Comparison of ENCODE assay signal across 1 cellular context in genomic region chr5:139636975-139637408, GRCh38.
TF ChIP-seq lines count a peak whose summit lies in the region.

No MANE protein-coding gene starts in this region.

TF ChIP-seq in K562, 482 proteins besides CTCF, POLR2A, EP300 and RAD21 (continued from another document and continues in another):
- TF ChIP-seq GABPA (tag; conservative IDR thresholded peaks at IDR 0.05; ENCODE audit: low read depth), result no peak
- peak; percentile 98 for TF ChIP-seq ZNF740 (CRISPR knock-in tag; IDR thresholded peaks at IDR 0.05)
- TF ChIP-seq ZNF740 (tag; IDR thresholded peaks at IDR 0.05), result no peak
- TF ChIP-seq PREB (CRISPR knock-in tag; IDR thresholded peaks at IDR 0.05), result no peak
- no peak for TF ChIP-seq TFAM (CRISPR knock-in tag; conservative IDR thresholded peaks at IDR 0.05)
- no peak for TF ChIP-seq MTA1 (IDR thresholded peaks at IDR 0.05; ENCODE audit: borderline replicate concordance)
- no peak for TF ChIP-seq UBTF (IDR thresholded peaks at IDR 0.05; ENCODE audit: borderline replicate concordance in 1 of 2, low read depth in 2 of 2, low read length in 2 of 2)
- TF ChIP-seq TCFL5 (CRISPR knock-in tag; conservative IDR thresholded peaks at IDR 0.05), result no peak
- no peak for TF ChIP-seq ELK3 (CRISPR knock-in tag; IDR thresholded peaks at IDR 0.05)
- peak; percentile 2 for TF ChIP-seq ZFP36 (IDR thresholded peaks at IDR 0.05; ENCODE audit: low read depth, low read length, partially characterized antibody)
- no peak for TF ChIP-seq ZBTB8A (IDR thresholded peaks at IDR 0.05; ENCODE audit: partially characterized antibody)
- TF ChIP-seq MNT (conservative IDR thresholded peaks at IDR 0.05), result no peak
- TF ChIP-seq HBP1 (CRISPR knock-in tag; IDR thresholded peaks at IDR 0.05), result 0 out of 2 replicates have a peak, but pooled peaks have one; percentile 10
- TF ChIP-seq XRCC3 (IDR thresholded peaks at IDR 0.05), result no peak
- peak; percentile 60 for TF ChIP-seq EHMT2 (IDR thresholded peaks at IDR 0.05)
- no peak for TF ChIP-seq RBM15 (IDR thresholded peaks at IDR 0.05; ENCODE audit: insufficient read depth, low read length)
- no peak for TF ChIP-seq POLR2H (tag; IDR thresholded peaks at IDR 0.05; ENCODE audit: low read depth)
- no peak for TF ChIP-seq CBFB (CRISPR knock-in tag; IDR thresholded peaks at IDR 0.05)
- no peak for TF ChIP-seq ZNF778 (CRISPR knock-in tag; IDR thresholded peaks at IDR 0.05)
- no peak for TF ChIP-seq ATF2 (CRISPR knock-in tag; IDR thresholded peaks at IDR 0.05)
- no peak for TF ChIP-seq CREB1 (IDR thresholded peaks at IDR 0.05)
- no peak for TF ChIP-seq CREB1 (CRISPR knock-in tag; IDR thresholded peaks at IDR 0.05)
- no peak for TF ChIP-seq ARHGAP35 (IDR thresholded peaks at IDR 0.05; ENCODE audit: partially characterized antibody)
- no peak for TF ChIP-seq MGA (IDR thresholded peaks at IDR 0.05)
- no peak for TF ChIP-seq ZBTB33 (CRISPR knock-in tag; IDR thresholded peaks at IDR 0.05)
- no peak for TF ChIP-seq HNRNPL (IDR thresholded peaks at IDR 0.05; ENCODE audit: low read depth, low read length)
- no peak for TF ChIP-seq NR2C2 (CRISPR knock-in tag; IDR thresholded peaks at IDR 0.05)
- no peak for TF ChIP-seq NR2C2 (tag; IDR thresholded peaks at IDR 0.05)
- no peak for TF ChIP-seq THAP7 (CRISPR knock-in tag; IDR thresholded peaks at IDR 0.05)
- TF ChIP-seq JUNB (CRISPR knock-in tag; conservative IDR thresholded peaks at IDR 0.05), result 0 out of 2 replicates have a peak, but pooled peaks have one; percentile 16
- TF ChIP-seq FOXP1 (CRISPR knock-in tag; IDR thresholded peaks at IDR 0.05), result no peak
- TF ChIP-seq HLTF (IDR thresholded peaks at IDR 0.05), result no peak
- no peak for TF ChIP-seq ZNF699 (CRISPR knock-in tag; IDR thresholded peaks at IDR 0.05; ENCODE audit: insufficient replicate concordance)
